ENCODE assay signal across 8 cellular contexts in genomic region chr11:118908931-118909618, GRCh38. TPM values are rescaled to one million over a fixed set of nuclear protein-coding genes. Genes with fewer than 3 reads are reported as not detected.
DNase-seq lines count a peak whose midpoint lies in the region; ATAC-seq and TF ChIP-seq lines count a peak whose summit lies in the region.

No MANE protein-coding gene starts in this region.

- H3K9me3 ChIP-seq in BE2C = no peaks in the 10 kb centered on the region
- H3K9me3 ChIP-seq in HUES6 (ENCODE audit: control insufficient read depth, insufficient read depth, low read depth, low read length) = no peaks in the 10 kb centered on the region
- H3K9me3 ChIP-seq in cardiac muscle cell (ENCODE audit: low read depth) = no peaks in the 10 kb centered on the region
- H3K9me3 ChIP-seq in ovary = no peaks in the 10 kb centered on the region

- peaks cover 18% of the 10 kb centered on the region for H3K36me3 ChIP-seq in BE2C
- peaks cover 31% of the 10 kb centered on the region for H3K36me3 ChIP-seq in HUES6 (ENCODE audit: control insufficient read depth, insufficient read depth, low read length)
- peaks cover 4% of the 10 kb centered on the region for H3K36me3 ChIP-seq in cardiac muscle cell
- no peaks in the 10 kb centered on the region for H3K36me3 ChIP-seq in ovary

- no peak for TF ChIP-seq EP300 in ovary (IDR thresholded peaks at IDR 0.05)

- H3K9me3 Mint-ChIP-seq in activated naive CD8-positive, alpha-beta T cell treated with anti-CD3 and anti-CD28 coated beads, Interleukin-2, amount 50 U/mL, for 24 hours = no peaks in the 10 kb centered on the region

- no peaks in the 10 kb centered on the region for H3K27me3 Mint-ChIP-seq in activated naive CD8-positive, alpha-beta T cell treated with anti-CD3 and anti-CD28 coated beads, Interleukin-2, amount 50 U/mL, for 24 hours

- no peak for TF ChIP-seq CTCF in BE2C (IDR thresholded peaks at IDR 0.05; ENCODE audit: low read depth, low read length)
- no peak for TF ChIP-seq CTCF in cardiac muscle cell (IDR thresholded peaks at IDR 0.05; ENCODE audit: low read depth, low read length)
- TF ChIP-seq CTCF in ovary (IDR thresholded peaks at IDR 0.05) = no peak
- no peak for TF ChIP-seq CTCF in GM20000 (IDR thresholded peaks at IDR 0.05; ENCODE audit: extremely low read depth, missing control alignments)

- H3K4me3 ChIP-seq in BE2C (ENCODE audit: low read depth, low read length) (peak overlapping the region; percentile 32), HUES6 (ENCODE audit: low read depth, low read length) (peak overlapping the region; percentile 57), cardiac muscle cell (peak overlapping the region; percentile 18), ovary (peak overlapping the region; percentile 49)

- H3K27me3 ChIP-seq in BE2C (no peaks in the 10 kb centered on the region), HUES6 (ENCODE audit: control insufficient read depth, insufficient read depth, low read length) (no peaks in the 10 kb centered on the region), cardiac muscle cell (no peaks in the 10 kb centered on the region), ovary (no peaks in the 10 kb centered on the region)

- intact Hi-C loops in ovary (cut with DNase I) = loop anchor here in 3 of 4 donors (1.0 to 5.0 kb wide), 3 partner anchors 20 to 48 kb away; partner anchors contain the start of gene UPK2 (in 1 of the 3)

- peak; percentile 82 for TF ChIP-seq POLR2A in ovary (IDR thresholded peaks at IDR 0.05)

- H3K27ac Mint-ChIP-seq in activated naive CD8-positive, alpha-beta T cell treated with anti-CD3 and anti-CD28 coated beads, Interleukin-2, amount 50 U/mL, for 24 hours = peak overlapping the region; percentile 37

- H3K4me3 Mint-ChIP-seq in activated naive CD8-positive, alpha-beta T cell treated with anti-CD3 and anti-CD28 coated beads, Interleukin-2, amount 50 U/mL, for 24 hours = no peak overlapping the region

- peak overlapping the region; percentile 94 for H3K27ac ChIP-seq in HUES6 (ENCODE audit: low read depth, low read length)
- H3K27ac ChIP-seq in cardiac muscle cell = peak overlapping the region; percentile 98
- peak overlapping the region; percentile 89 to 94 for H3K27ac ChIP-seq in ovary

- 1 to 4% (median 3%) methylated on average over 16 to 17 of the region's 17 CpGs for WGBS in ovary, 3 donors

- DNase-seq in BE2C (peak; percentile 96), cardiac muscle cell (ENCODE audit: low read depth in 1 of 2, low spot score in 1 of 2) (peak; percentile 95), ovary (peak; percentile 91 to 93 (median 92)), GM20000 (ENCODE audit: low spot score) (no peak)
- DNase-seq in activated naive CD8-positive, alpha-beta T cell treated with anti-CD3 and anti-CD28 coated beads, Interleukin-2, amount 50 U/mL, for 24 hours = no peak
- no peak for DNase-seq in NK-92 treated with Interleukin-12 subunit alpha and Interleukin-12 subunit beta, amount 100 ng/mL, for 24 hours (lab: John Stamatoyannopoulos, UW)

- H3K4me1 ChIP-seq in BE2C (peaks cover 51% of the 10 kb centered on the region), HUES6 (ENCODE audit: control insufficient read depth, insufficient read depth, low read length) (peaks cover 57% of the 10 kb centered on the region), cardiac muscle cell (ENCODE audit: low read depth) (peaks cover 60% of the 10 kb centered on the region), ovary (ENCODE audit: insufficient read depth) (peaks cover 30% of the 10 kb centered on the region)

- no peak for ATAC-seq in activated naive CD8-positive, alpha-beta T cell treated with anti-CD3 and anti-CD28 coated beads, Interleukin-2, amount 50 U/mL, for 24 hours
- no peak for ATAC-seq in HG03095 (IDR thresholded peaks at IDR 0.05; ENCODE audit: unreplicated experiment)

- peaks cover 57% of the 10 kb centered on the region for H3K4me1 Mint-ChIP-seq in activated naive CD8-positive, alpha-beta T cell treated with anti-CD3 and anti-CD28 coated beads, Interleukin-2, amount 50 U/mL, for 24 hours

- H3K9ac ChIP-seq in HUES6 (ENCODE audit: low read length) = peak overlapping the region; percentile 92

- H3K36me3 Mint-ChIP-seq in activated naive CD8-positive, alpha-beta T cell treated with anti-CD3 and anti-CD28 coated beads, Interleukin-2, amount 50 U/mL, for 24 hours (ENCODE audit: low read depth) = peaks cover 9% of the 10 kb centered on the region

RNA-seq across cellular contexts. Expression of gene BCL9L, which starts 16.7 kb away (rescaled TPM):
- polyA plus RNA-seq in BE2C (2012; ENCODE audit: insufficient read depth, insufficient read length, low read depth) = 104 TPM
- total RNA-seq in cardiac muscle cell = 15.9 and 22.9 TPM in 2 replicates
- polyA plus RNA-seq in cardiac muscle cell = 10.0 and 11.2 TPM in 2 replicates
- total RNA-seq in ovary = 100 to 1,000 TPM in 1 of 7 donors, 10 to 100 TPM in 6; 12.9 to 145 (median 79.9) TPM
- 10 to 100 TPM in 1 of 2 donors, 1 to 10 TPM in 1; 5.5 to 31.2 TPM for polyA plus RNA-seq in ovary

RNA-seq across cellular contexts. Expression of gene CXCR5, which starts 25.4 kb away (rescaled TPM):
- polyA plus RNA-seq in BE2C (2012; ENCODE audit: insufficient read depth, insufficient read length, low read depth) = not detected
- total RNA-seq in cardiac muscle cell = not detected in 2 replicates
- polyA plus RNA-seq in cardiac muscle cell = not detected in 2 replicates
- total RNA-seq in ovary = under 1 TPM in 1 of 7 donors, not detected in 6; 0.05 TPM
- polyA plus RNA-seq in ovary = under 1 TPM in 1 of 2 donors, not detected in 1; 0.17 TPM

RNA-seq across cellular contexts. Expression of gene UPK2, which starts 47.0 kb away (rescaled TPM):
- 0.94 TPM for polyA plus RNA-seq in BE2C (2012; ENCODE audit: insufficient read depth, insufficient read length, low read depth)
- 0.89 TPM in 1 of 2 replicates, not detected in the other for total RNA-seq in cardiac muscle cell
- polyA plus RNA-seq in cardiac muscle cell = 1.4 and 3.3 TPM in 2 replicates
- total RNA-seq in ovary = not detected
- polyA plus RNA-seq in ovary = under 1 TPM in 1 of 2 donors, not detected in 1; 0.13 TPM

Comparison
In these comparisons a context has a peak if more than half of its experiments do, and no peak if none do; other contexts are left out.
1. DNase-seq: peak in BE2C (single experiment), cardiac muscle cell (2 of 2) and ovary (5 of 5); none in activated naive CD8-positive, alpha-beta T cell treated with anti-CD3 and anti-CD28 coated beads, Interleukin-2, amount 50 U/mL, for 24 hours (single experiment), GM20000 (single experiment) and NK-92 treated with Interleukin-12 subunit alpha and Interleukin-12 subunit beta, amount 100 ng/mL, for 24 hours (single experiment).
2. Peak in every context shown above with its lines, with median percentiles within 50 percentile points of each other: H3K4me3 ChIP-seq and H3K27ac ChIP-seq.